Comparison of ENCODE assay signal across 8 cellular contexts in the genomic region with DNA sequence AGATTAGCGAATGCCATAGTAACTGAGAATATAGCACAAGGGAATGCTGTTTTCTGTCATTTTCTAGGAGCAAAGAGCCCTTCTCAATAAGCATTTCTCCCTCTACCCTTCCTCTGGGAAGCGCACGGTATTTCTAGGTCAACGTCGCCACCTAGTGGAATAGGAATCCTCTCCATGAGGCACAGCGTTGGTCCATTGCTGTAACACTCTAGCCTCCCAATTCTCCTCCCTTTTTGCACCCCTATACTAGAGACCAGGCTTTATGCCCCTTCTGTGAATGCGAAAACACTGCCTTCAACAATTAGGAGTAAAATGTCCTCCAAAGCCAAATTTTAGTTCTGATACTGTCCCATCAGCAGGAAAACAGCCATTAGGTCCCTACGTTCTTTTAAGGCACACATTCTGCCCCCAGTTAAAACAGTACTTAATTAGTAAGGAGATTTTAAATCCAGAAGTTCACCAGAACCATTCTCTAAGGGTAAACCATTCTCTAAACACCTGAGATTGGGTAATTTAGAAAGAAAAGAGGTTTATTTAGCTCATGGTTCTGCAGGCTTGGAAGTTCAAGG. TPM values are rescaled to one million over a fixed set of nuclear protein-coding genes. Genes with fewer than 3 reads are reported as not detected.
DNase-seq lines count a peak whose midpoint lies in the region; ATAC-seq and TF ChIP-seq lines count a peak whose summit lies in the region.

No MANE protein-coding gene starts in this region.

- H3K9me3 ChIP-seq in CD4-positive, alpha-beta memory T cell (ENCODE audit: control insufficient read depth in 1 of 2, low read length in 2 of 2) = no peaks in the 10 kb centered on the region

- peak; percentile 62 for ATAC-seq in GM19023 (IDR thresholded peaks at IDR 0.05; ENCODE audit: unreplicated experiment)
- peak; percentile 73 to 75 for ATAC-seq in activated T-cell treated with anti-CD3 and anti-CD28 coated beads, Interleukin-2, amount 50 U/mL, for 72 hours (replicated peaks in 1 of 2)
- no peak for ATAC-seq in HG02840 (IDR thresholded peaks at IDR 0.05; ENCODE audit: low FRiP score, unreplicated experiment)

- peak; percentile 84 for TF ChIP-seq CTCF in osteocyte (IDR thresholded peaks at IDR 0.05)

- H3K4me3 ChIP-seq in CD4-positive, alpha-beta memory T cell (ENCODE audit: low read length in 2 of 2) = no peak overlapping the region

- no peak overlapping the region for H3K27ac ChIP-seq in CD4-positive, alpha-beta memory T cell (ENCODE audit: low read depth, low read length)

- no peak overlapping the region for H3K27ac Mint-ChIP-seq in CD4-positive, alpha-beta memory T cell
- H3K27ac Mint-ChIP-seq in activated T-cell treated with anti-CD3 and anti-CD28 coated beads, Interleukin-2, amount 50 U/mL, for 72 hours = no peak overlapping the region
- peak overlapping the region; percentile 41 for H3K27ac Mint-ChIP-seq in osteocyte (ENCODE audit: unreplicated experiment)

- H3K4me1 Mint-ChIP-seq in CD4-positive, alpha-beta memory T cell = peaks cover 0 to 3% (median 1%) of the 10 kb centered on the region in 4 donors
- no peaks in the 10 kb centered on the region for H3K4me1 Mint-ChIP-seq in activated T-cell treated with anti-CD3 and anti-CD28 coated beads, Interleukin-2, amount 50 U/mL, for 72 hours (ENCODE audit: low read depth)
- H3K4me1 Mint-ChIP-seq in osteocyte (ENCODE audit: unreplicated experiment) = peaks cover 2% of the 10 kb centered on the region

- no peaks in the 10 kb centered on the region for H3K4me1 ChIP-seq in CD4-positive, alpha-beta memory T cell (ENCODE audit: insufficient read depth, low read length)

- intact Hi-C loops in CD4-positive, alpha-beta memory T cell (cut with micrococcal nuclease) = loop anchor here (2.0 to 5.0 kb wide), 3 partner anchors 247 to 527 kb away; a partner anchor contains a TSS

- POLR2A ChIA-PET in CD4-positive, alpha-beta memory T cell (lab: Charles Lee; ENCODE audit: partially characterized antibody) = no interaction called here

- peak in 4 of 5 donors; percentile 23 to 39 (median 29) for DNase-seq in CD4-positive, alpha-beta memory T cell
- DNase-seq in HK-2 (ENCODE audit: unreplicated experiment) (peak; percentile 16), NCI-H82 treated with DMSO at 0.1 percent for 48 hours (lab: John Stamatoyannopoulos, UW; ENCODE audit: unreplicated experiment) (peak; percentile 27), globus pallidus (ENCODE audit: low spot score) (peak; percentile 73), osteocyte (ENCODE audit: extremely low spot score, unreplicated experiment) (no peak)
- peak; percentile 49 to 50 for DNase-seq in activated T-cell treated with anti-CD3 and anti-CD28 coated beads, Interleukin-2, amount 50 U/mL, for 72 hours

- peaks cover 2 to 3% of the 10 kb centered on the region in 2 donors for H3K27me3 Mint-ChIP-seq in CD4-positive, alpha-beta memory T cell
- no peaks in the 10 kb centered on the region for H3K27me3 Mint-ChIP-seq in activated T-cell treated with anti-CD3 and anti-CD28 coated beads, Interleukin-2, amount 50 U/mL, for 72 hours (ENCODE audit: low read depth)
- peaks cover 49% of the 10 kb centered on the region for H3K27me3 Mint-ChIP-seq in osteocyte (ENCODE audit: unreplicated experiment)

- no peaks in the 10 kb centered on the region for H3K27me3 ChIP-seq in CD4-positive, alpha-beta memory T cell (ENCODE audit: insufficient read depth, low read length)

- no peak overlapping the region for H3K4me3 Mint-ChIP-seq in CD4-positive, alpha-beta memory T cell
- H3K4me3 Mint-ChIP-seq in activated T-cell treated with anti-CD3 and anti-CD28 coated beads, Interleukin-2, amount 50 U/mL, for 72 hours = no peak overlapping the region
- peak overlapping the region; percentile 70 for H3K4me3 Mint-ChIP-seq in osteocyte (ENCODE audit: unreplicated experiment)

- CTCF ChIA-PET in CD4-positive, alpha-beta memory T cell (lab: Charles Lee; ENCODE audit: partially characterized antibody) = interaction anchor here (1.0 kb wide), 1 partner anchor 241 kb away, joined by 3 read pairs; no protein-coding TSS in a partner anchor

- no peaks in the 10 kb centered on the region for H3K36me3 ChIP-seq in CD4-positive, alpha-beta memory T cell (ENCODE audit: insufficient read depth, low read length)

- H3K9me3 Mint-ChIP-seq in CD4-positive, alpha-beta memory T cell = peaks cover 0 to 10% (median under 1%) of the 10 kb centered on the region in 8 donors
- H3K9me3 Mint-ChIP-seq in activated T-cell treated with anti-CD3 and anti-CD28 coated beads, Interleukin-2, amount 50 U/mL, for 72 hours = peaks cover 0 to 4% of the 10 kb centered on the region in 2 donors
- no peaks in the 10 kb centered on the region for H3K9me3 Mint-ChIP-seq in osteocyte (ENCODE audit: unreplicated experiment)

- no peaks in the 10 kb centered on the region for H3K36me3 Mint-ChIP-seq in CD4-positive, alpha-beta memory T cell
- H3K36me3 Mint-ChIP-seq in activated T-cell treated with anti-CD3 and anti-CD28 coated beads, Interleukin-2, amount 50 U/mL, for 72 hours (ENCODE audit: insufficient read depth in 2 of 2) = peaks cover 0 to 3% of the 10 kb centered on the region in 2 donors
- no peaks in the 10 kb centered on the region for H3K36me3 Mint-ChIP-seq in osteocyte (ENCODE audit: unreplicated experiment)

RNA-seq across cellular contexts. Expression of a gene that starts 12.8 kb away (rescaled TPM):
- total RNA-seq in CD4-positive, alpha-beta memory T cell = 1 to 10 TPM; 8.1 to 8.2 TPM
- polyA plus RNA-seq in CD4-positive, alpha-beta memory T cell = 1 to 10 TPM; 8.9 to 9.6 TPM
- 1 to 10 TPM; 8.9 to 9.7 TPM for total RNA-seq in activated T-cell treated with anti-CD3 and anti-CD28 coated beads, Interleukin-2, amount 50 U/mL, for 72 hours
- total RNA-seq in osteocyte = 4.5 and 5.1 TPM in 2 replicates

RNA-seq across cellular contexts. Expression of a gene that starts 28.4 kb away (rescaled TPM):
- 10 to 100 TPM; 12.4 to 12.6 TPM for total RNA-seq in CD4-positive, alpha-beta memory T cell
- 10 to 100 TPM in 1 of 2 donors, 1 to 10 TPM in 1; 5.3 to 11.9 TPM for polyA plus RNA-seq in CD4-positive, alpha-beta memory T cell
- 10 to 100 TPM; 14.0 to 17.5 TPM for total RNA-seq in activated T-cell treated with anti-CD3 and anti-CD28 coated beads, Interleukin-2, amount 50 U/mL, for 72 hours
- total RNA-seq in osteocyte = 10.5 and 14.6 TPM in 2 replicates

RNA-seq across cellular contexts. Expression of a gene that starts 29.7 kb away (rescaled TPM):
- not detected for total RNA-seq in CD4-positive, alpha-beta memory T cell
- polyA plus RNA-seq in CD4-positive, alpha-beta memory T cell = not detected
- under 1 TPM; 0.32 to 0.38 TPM for total RNA-seq in activated T-cell treated with anti-CD3 and anti-CD28 coated beads, Interleukin-2, amount 50 U/mL, for 72 hours
- not detected in 2 replicates for total RNA-seq in osteocyte

RNA-seq across cellular contexts. Expression of a gene that starts 41.5 kb away (rescaled TPM):
- not detected for total RNA-seq in CD4-positive, alpha-beta memory T cell
- not detected for polyA plus RNA-seq in CD4-positive, alpha-beta memory T cell
- total RNA-seq in activated T-cell treated with anti-CD3 and anti-CD28 coated beads, Interleukin-2, amount 50 U/mL, for 72 hours = not detected
- total RNA-seq in osteocyte = not detected in 2 replicates
